13 cellular contexts compared by ENCODE assay signal in genomic region chr20:14335122-14335521, GRCh38. TPM values are rescaled to one million over a fixed set of nuclear protein-coding genes. Genes with fewer than 3 reads are reported as not detected.
DNase-seq lines count a peak whose midpoint lies in the region; ATAC-seq, FAIRE-seq and TF ChIP-seq lines count a peak whose summit lies in the region.
"Had no signal": no experiment of that assay in that cellular context is flagged by ENCODE, and none has a peak within 500 bp of the region (broad histone marks: within the 10 kb centered on the region; RNA-seq: fewer than 3 reads in every experiment).

No MANE protein-coding gene starts in this region.

- CTCF ChIA-PET in Calu3 (lab: Charles Lee): no interaction called here
- CTCF ChIA-PET in mammary epithelial cell (lab: Charles Lee; ENCODE audit: low non-redundant PET): interaction anchor here (0.6 kb wide), 1 partner anchor 821 kb away, joined by 4 read pairs; no protein-coding TSS in a partner anchor

- peak overlapping the region; percentile 96 for H3K4me2 ChIP-seq in mammary epithelial cell (ENCODE audit: insufficient read depth, low read depth, low read length)

- H4K20me1 ChIP-seq in mammary epithelial cell (ENCODE audit: insufficient read depth, low read length): no peaks in the 10 kb centered on the region

- in situ Hi-C loops in mammary epithelial cell (cut with MboI; ENCODE audit: low sequenced_read_pairs in 2 of 2): loop anchor here (10.0 to 25.0 kb wide), 10 partner anchors 140 to 1602 kb away; no protein-coding TSS in a partner anchor

- no peak overlapping the region for H2AFZ ChIP-seq in mammary epithelial cell (ENCODE audit: low read depth, low read length)

- H3K4me3 ChIP-seq in mammary epithelial cell (replicated peaks in 1 of 3; ENCODE audit: insufficient read depth in 1 of 3, low read depth in 2 of 3, low read length in 3 of 3): peak overlapping the region; percentile 81 to 100 (median 97)
- peak overlapping the region; percentile 73 to 88 for H3K4me3 ChIP-seq in kidney (ENCODE audit: low read length in 2 of 2)
- H3K4me3 ChIP-seq in psoas muscle: peak overlapping the region; percentile 64
- H3K4me3 ChIP-seq: adrenal gland had no signal

- H3K36me3 ChIP-seq in mammary epithelial cell (ENCODE audit: insufficient read depth, low read length) (peaks cover 4% of the 10 kb centered on the region), kidney (ENCODE audit: control insufficient read depth in 1 of 2, insufficient read depth in 2 of 2, low read length in 2 of 2) (no peaks in the 10 kb centered on the region), psoas muscle (ENCODE audit: insufficient read depth in 1 of 2, low read depth in 1 of 2) (no peaks in the 10 kb centered on the region)
- H3K36me3 ChIP-seq: adrenal gland, transverse colon had no signal

- peaks cover 14% of the 10 kb centered on the region for H3K4me1 ChIP-seq in mammary epithelial cell (ENCODE audit: insufficient read depth, low read length)
- no peaks in the 10 kb centered on the region for H3K4me1 ChIP-seq in kidney (ENCODE audit: control insufficient read depth in 1 of 2, insufficient read depth in 1 of 2, low read depth in 1 of 2, low read length in 2 of 2)
- no peaks in the 10 kb centered on the region for H3K4me1 ChIP-seq in psoas muscle

- H3K27me3 ChIP-seq in mammary epithelial cell (ENCODE audit: insufficient read depth, low read length) (no peaks in the 10 kb centered on the region), psoas muscle (ENCODE audit: insufficient read depth in 3 of 3, low read length in 2 of 3) (no peaks in the 10 kb centered on the region)
- H3K27me3 ChIP-seq: adrenal gland, transverse colon had no signal

- peak overlapping the region; percentile 72 for H3K4me3 Mint-ChIP-seq in Calu3 (ENCODE audit: low read depth, unreplicated experiment)
- H3K4me3 Mint-ChIP-seq: activated CD8-positive, alpha-beta memory T cell treated with anti-CD3 and anti-CD28 coated beads, Interleukin-2, amount 10 ng/mL, durations not matched to agents 7 days and 5 days had no signal

- no peak for DNase-seq in Calu3
- no peak for DNase-seq in mammary epithelial cell
- DNase-seq in kidney: no peak
- DNase-seq in psoas muscle: no peak
- DNase-seq in superior temporal gyrus (ENCODE audit: extremely low spot score): no peak
- no peak for DNase-seq in epidermal melanocyte (ENCODE audit: insufficient read length, low spot score)
- no peak for DNase-seq in DMS114 treated with DMSO at 0.1 percent for 48 hours (lab: John Stamatoyannopoulos, UW; ENCODE audit: unreplicated experiment)
- no peak for DNase-seq in stimulated activated CD4-positive, alpha-beta T cell treated with anti-CD3 and anti-CD28 coated beads, Interleukin-15, amount 100 ng/mL, for 24 hours
- DNase-seq: activated CD8-positive, alpha-beta memory T cell treated with anti-CD3 and anti-CD28 coated beads, Interleukin-2, amount 10 ng/mL, durations not matched to agents 7 days and 5 days; DMS79; NCI-H2107; transverse colon had no signal

- FAIRE-seq in kidney (lab: Jason Lieb, UNC): no peak

- ATAC-seq in psoas muscle: no peak
- ATAC-seq: activated CD8-positive, alpha-beta memory T cell treated with anti-CD3 and anti-CD28 coated beads, Interleukin-2, amount 10 ng/mL, durations not matched to agents 7 days and 5 days had no signal

- intact Hi-C loops in Calu3 (cut with micrococcal nuclease; ENCODE audit: unreplicated experiment) (loop anchor here (2.0 to 10.0 kb wide), 7 partner anchors 77 to 1650 kb away; no protein-coding TSS in a partner anchor), mammary epithelial cell (cut with micrococcal nuclease) (loop anchor here (5.0 to 10.0 kb wide), 6 partner anchors 440 to 1320 kb away; no protein-coding TSS in a partner anchor), kidney (cut with DNase I) (no loop called here), psoas muscle (cut with DNase I) (loop anchor here in 1 of 2 donors (10.0 kb wide), 1 partner anchor 540 kb away; no protein-coding TSS in a partner anchor)

- H3K79me2 ChIP-seq in mammary epithelial cell (ENCODE audit: insufficient read depth, low read length): peaks cover 72% of the 10 kb centered on the region

- no peaks in the 10 kb centered on the region for H3K9me3 ChIP-seq in mammary epithelial cell (replicated peaks; ENCODE audit: insufficient read depth, low read length)
- H3K9me3 ChIP-seq in kidney (ENCODE audit: control insufficient read depth in 1 of 2, low read length in 2 of 2): no peaks in the 10 kb centered on the region
- H3K9me3 ChIP-seq in psoas muscle: no peaks in the 10 kb centered on the region
- H3K9me3 ChIP-seq: adrenal gland, transverse colon had no signal

- peaks cover 14% of the 10 kb centered on the region for H3K36me3 Mint-ChIP-seq in Calu3 (ENCODE audit: insufficient read depth, unreplicated experiment)
- H3K36me3 Mint-ChIP-seq: activated CD8-positive, alpha-beta memory T cell treated with anti-CD3 and anti-CD28 coated beads, Interleukin-2, amount 10 ng/mL, durations not matched to agents 7 days and 5 days had no signal

- no peaks in the 10 kb centered on the region for H3K27me3 Mint-ChIP-seq in Calu3 (ENCODE audit: unreplicated experiment)
- H3K27me3 Mint-ChIP-seq: activated CD8-positive, alpha-beta memory T cell treated with anti-CD3 and anti-CD28 coated beads, Interleukin-2, amount 10 ng/mL, durations not matched to agents 7 days and 5 days had no signal

- no peaks in the 10 kb centered on the region for H3K9me3 Mint-ChIP-seq in Calu3 (ENCODE audit: low read depth, unreplicated experiment)

- TF ChIP-seq CTCF in Calu3 (IDR thresholded peaks at IDR 0.05; ENCODE audit: unreplicated experiment) (no peak), mammary epithelial cell (conservative IDR thresholded peaks at IDR 0.05 in 1 of 2, IDR thresholded peaks at IDR 0.05 in 1 of 2; ENCODE audit: extremely low read depth in 1 of 2, insufficient read depth in 1 of 2, low read depth in 1 of 2, low read length in 2 of 2) (no peak), kidney (IDR thresholded peaks at IDR 0.05; ENCODE audit: borderline replicate concordance, extremely low read depth, insufficient read depth) (no peak), psoas muscle (IDR thresholded peaks at IDR 0.05) (no peak)

- no TSS peak for BruUV-seq in Calu3 (replicated peaks; lab: Mats Ljungman, UMichigan)
- no TSS peak for BruUV-seq in mammary epithelial cell (replicated peaks; lab: Mats Ljungman, UMichigan)

- dilution Hi-C loops in mammary epithelial cell (cut with HindIII; ENCODE audit: low sequenced_read_pairs): loop anchor here (5.0 kb wide), 1 partner anchor 48 kb away; no protein-coding TSS in a partner anchor

- H3K27ac Mint-ChIP-seq in Calu3 (ENCODE audit: unreplicated experiment): no peak overlapping the region
- H3K27ac Mint-ChIP-seq: activated CD8-positive, alpha-beta memory T cell treated with anti-CD3 and anti-CD28 coated beads, Interleukin-2, amount 10 ng/mL, durations not matched to agents 7 days and 5 days had no signal

- H3K9ac ChIP-seq in mammary epithelial cell (ENCODE audit: insufficient read depth, low read length) (peak overlapping the region; percentile 100), kidney (ENCODE audit: low read length in 2 of 2) (peak overlapping the region; percentile 41 to 67)

- no peaks in the 10 kb centered on the region for H3K4me1 Mint-ChIP-seq in Calu3 (ENCODE audit: low read depth, unreplicated experiment)
- H3K4me1 Mint-ChIP-seq: activated CD8-positive, alpha-beta memory T cell treated with anti-CD3 and anti-CD28 coated beads, Interleukin-2, amount 10 ng/mL, durations not matched to agents 7 days and 5 days had no signal

- peak overlapping the region; percentile 98 for H3K27ac ChIP-seq in mammary epithelial cell (ENCODE audit: insufficient read depth, low read depth, low read length)
- H3K27ac ChIP-seq in kidney (ENCODE audit: low read depth in 2 of 2, low read length in 2 of 2): peak overlapping the region; percentile 29 to 34
- no peak overlapping the region for H3K27ac ChIP-seq in psoas muscle
- H3K27ac ChIP-seq: adrenal gland had no signal

RNA-seq across cellular contexts. Expression of gene FLRT3, which starts 2.3 kb away (rescaled TPM):
- 4.6 and 9.5 TPM in 2 replicates for total RNA-seq in Calu3 (2022)
- total RNA-seq in mammary epithelial cell: 100 to 1,000 TPM in 1 of 2 donors, 10 to 100 TPM in 1; 83.4 to 194 TPM
- 81.5 TPM for polyA plus RNA-seq in mammary epithelial cell
- 152 TPM for polyA minus RNA-seq in mammary epithelial cell
- 70.3 TPM for total RNA-seq in kidney
- polyA plus RNA-seq in kidney (ENCODE audit: insufficient read depth, low read depth, low replicate concordance): 14.2 TPM
- 1 to 10 TPM in 3 of 4 donors, under 1 TPM in 1; 0.91 to 3.1 (median 2.1) TPM for total RNA-seq in psoas muscle
- polyA plus RNA-seq in psoas muscle: 1 to 10 TPM in 2 of 3 donors, under 1 TPM in 1; 0.31 to 1.0 (median 1.0) TPM
- total RNA-seq: activated CD8-positive, alpha-beta memory T cell treated with anti-CD3 and anti-CD28 coated beads, Interleukin-2, amount 10 ng/mL, durations not matched to agents 7 days and 5 days had no signal
